In the genomic region with DNA sequence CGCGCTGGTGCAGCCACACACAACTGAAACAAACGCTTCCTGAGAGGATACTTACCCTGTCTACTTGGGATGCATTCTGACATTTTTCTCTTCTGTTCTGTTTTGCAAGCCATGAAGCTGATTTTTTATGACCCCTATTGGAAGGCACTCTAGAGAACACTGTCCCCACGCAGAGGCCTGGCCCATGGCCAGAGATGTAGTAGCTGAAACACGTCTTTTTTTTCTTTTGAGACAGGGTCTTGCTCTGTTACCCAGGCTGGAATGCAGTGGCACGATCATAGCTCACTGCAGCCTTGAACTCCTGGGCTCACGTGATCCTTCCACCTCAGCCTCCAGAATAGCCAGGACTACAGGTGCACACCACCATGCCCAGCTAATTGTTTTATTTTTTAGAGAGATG, we compare ENCODE assay signal across 14 cellular contexts. TPM values are rescaled to one million over a fixed set of nuclear protein-coding genes. Genes with fewer than 3 reads are reported as not detected.
DNase-seq lines count a peak whose midpoint lies in the region; ATAC-seq and TF ChIP-seq lines count a peak whose summit lies in the region.
"Had no signal": no experiment of that assay in that cellular context is flagged by ENCODE, and none has a peak within 500 bp of the region (broad histone marks: within the 10 kb centered on the region; RNA-seq: fewer than 3 reads in every experiment).

No MANE protein-coding gene starts in this region.

- H3K4me1 Mint-ChIP-seq in activated T-helper 17 cell treated with anti-CD3 and anti-CD28 coated beads, Interleukin-2, amount 50 U/mL, for 72 hours: no peaks in the 10 kb centered on the region

- no peaks in the 10 kb centered on the region for H3K27me3 Mint-ChIP-seq in activated T-helper 17 cell treated with anti-CD3 and anti-CD28 coated beads, Interleukin-2, amount 50 U/mL, for 72 hours

- ATAC-seq in Right ventricle myocardium inferior: no peak
- no peak for ATAC-seq in left lung
- no peak for ATAC-seq in sciatic nerve
- no peak for ATAC-seq in GM18873 (IDR thresholded peaks at IDR 0.05; ENCODE audit: low FRiP score, unreplicated experiment)
- ATAC-seq in activated T-helper 17 cell treated with anti-CD3 and anti-CD28 coated beads, Interleukin-2, amount 50 U/mL, for 72 hours (replicated peaks): no peak
- ATAC-seq: CD8-positive, alpha-beta T cell had no signal

- H3K27ac Mint-ChIP-seq in activated T-helper 17 cell treated with anti-CD3 and anti-CD28 coated beads, Interleukin-2, amount 50 U/mL, for 72 hours: no peak overlapping the region
- H3K27ac Mint-ChIP-seq: CD8-positive, alpha-beta T cell had no signal

- DNase-seq in cardiac septum (ENCODE audit: low spot score) (peak; percentile 43), Right ventricle myocardium inferior (ENCODE audit: missing footprints) (no peak), left lung (peak; percentile 6 to 21), sciatic nerve (ENCODE audit: low spot score) (peak; percentile 42), COLO668 (lab: John Stamatoyannopoulos, UW; ENCODE audit: unreplicated experiment) (no peak)
- DNase-seq: BE2C; CD8-positive, alpha-beta T cell; DMS53; GF-D8 had no signal

- H3K4me1 ChIP-seq in left lung: no peaks in the 10 kb centered on the region
- H3K4me1 ChIP-seq: BE2C, Caco-2, HAP-1 had no signal

- H3K36me3 Mint-ChIP-seq in activated T-helper 17 cell treated with anti-CD3 and anti-CD28 coated beads, Interleukin-2, amount 50 U/mL, for 72 hours (ENCODE audit: low read depth): no peaks in the 10 kb centered on the region
- H3K36me3 Mint-ChIP-seq: CD8-positive, alpha-beta T cell had no signal

- H3K36me3 ChIP-seq in left lung: no peaks in the 10 kb centered on the region
- H3K36me3 ChIP-seq: BE2C, HAP-1 had no signal

- no peak overlapping the region for H3K4me3 Mint-ChIP-seq in activated T-helper 17 cell treated with anti-CD3 and anti-CD28 coated beads, Interleukin-2, amount 50 U/mL, for 72 hours
- H3K4me3 Mint-ChIP-seq: CD8-positive, alpha-beta T cell had no signal

- H3K27ac ChIP-seq in left lung: no peak overlapping the region
- H3K27ac ChIP-seq: C4-2B had no signal

- no peak for TF ChIP-seq CTCF in left lung (IDR thresholded peaks at IDR 0.05)

- intact Hi-C loops in cardiac septum (cut with DNase I) (no loop called here), Right ventricle myocardium inferior (cut with DNase I) (no loop called here), left lung (cut with DNase I) (no loop called here), sciatic nerve (cut with DNase I) (no loop called here)

- H3K4me3 ChIP-seq in left lung: no peak overlapping the region
- H3K4me3 ChIP-seq: HAP-1 had no signal

- no peaks in the 10 kb centered on the region for H3K27me3 ChIP-seq in left lung
- H3K27me3 ChIP-seq: BE2C had no signal

- no peaks in the 10 kb centered on the region for H3K9me3 Mint-ChIP-seq in activated T-helper 17 cell treated with anti-CD3 and anti-CD28 coated beads, Interleukin-2, amount 50 U/mL, for 72 hours
- H3K9me3 Mint-ChIP-seq: CD8-positive, alpha-beta T cell had no signal

- no peaks in the 10 kb centered on the region for H3K9me3 ChIP-seq in left lung
- H3K9me3 ChIP-seq: BE2C, Caco-2, HAP-1 had no signal

RNA-seq across cellular contexts. Expression of a gene that starts 47.9 kb away (rescaled TPM):
- not detected for total RNA-seq in cardiac septum
- not detected for total RNA-seq in Right ventricle myocardium inferior
- 10 to 100 TPM in 1 of 2 donors, 1 to 10 TPM in 1; 9.5 to 18.9 TPM for total RNA-seq in left lung
- 0.62 TPM for total RNA-seq in sciatic nerve
- total RNA-seq in activated T-helper 17 cell treated with anti-CD3 and anti-CD28 coated beads, Interleukin-2, amount 50 U/mL, for 72 hours: not detected
- total RNA-seq: CD8-positive, alpha-beta T cell had no signal

Comparison
In these comparisons a context has a peak if more than half of its experiments do, and no peak if none do; other contexts are left out.
1. DNase-seq: peak in cardiac septum (single experiment), left lung (2 of 2) and sciatic nerve (single experiment); none in Right ventricle myocardium inferior (single experiment) and COLO668 (single experiment).